9 cellular contexts compared by ENCODE assay signal in genomic region chr17:81863833-81864768, GRCh38. TPM values are rescaled to one million over a fixed set of nuclear protein-coding genes. Genes with fewer than 3 reads are reported as not detected.
DNase-seq lines count a peak whose midpoint lies in the region; ATAC-seq and TF ChIP-seq lines count a peak whose summit lies in the region.
"Had no signal": no experiment of that assay in that cellular context is flagged by ENCODE, and none has a peak within 500 bp of the region (broad histone marks: within the 10 kb centered on the region; RNA-seq: fewer than 3 reads in every experiment).

No MANE protein-coding gene starts in this region.

- no peak for ATAC-seq in activated T-cell treated with anti-CD3 and anti-CD28 coated beads, Interleukin-2, amount 50 U/mL, for 72 hours (replicated peaks in 1 of 2)
- no peak for ATAC-seq in stimulated activated effector memory CD8-positive, alpha-beta T cell treated with anti-CD3 and anti-CD28 coated beads, Interleukin-12 subunit alpha, Interleukin-12 subunit beta, amount 100 ng/mL, for 72 hours
- no peak for ATAC-seq in HG03442 (IDR thresholded peaks at IDR 0.05; ENCODE audit: unreplicated experiment)

- intact Hi-C loops in esophagus squamous epithelium (cut with DNase I) = no loop called here
- intact Hi-C loops in lower leg skin (cut with DNase I; ENCODE audit: low total_unique reads) = no loop called here

- H3K9me3 Mint-ChIP-seq in activated T-cell treated with anti-CD3 and anti-CD28 coated beads, Interleukin-2, amount 50 U/mL, for 72 hours = no peaks in the 10 kb centered on the region
- no peaks in the 10 kb centered on the region for H3K9me3 Mint-ChIP-seq in stimulated activated effector memory CD8-positive, alpha-beta T cell treated with anti-CD3 and anti-CD28 coated beads, Interleukin-12 subunit alpha, Interleukin-12 subunit beta, amount 100 ng/mL, for 72 hours
- H3K9me3 Mint-ChIP-seq: activated T-helper 2 cell treated with anti-CD3 and anti-CD28 coated beads, Interferon-gamma antibody, Interleukin-2, Interleukin-4, amounts not matched to agents 10 μg/mL and 5 μg/mL and 100 μg/mL, durations not matched to agents 14 hours and 24 hours and 36 hours had no signal

- TF ChIP-seq POLR2A in esophagus squamous epithelium (IDR thresholded peaks at IDR 0.05) = no peak
- TF ChIP-seq POLR2A in lower leg skin (IDR thresholded peaks at IDR 0.05) = no peak

- peaks cover 49% of the 10 kb centered on the region for H3K4me1 Mint-ChIP-seq in activated T-cell treated with anti-CD3 and anti-CD28 coated beads, Interleukin-2, amount 50 U/mL, for 72 hours (ENCODE audit: low read depth)
- H3K4me1 Mint-ChIP-seq in stimulated activated effector memory CD8-positive, alpha-beta T cell treated with anti-CD3 and anti-CD28 coated beads, Interleukin-12 subunit alpha, Interleukin-12 subunit beta, amount 100 ng/mL, for 72 hours = peaks cover 71% of the 10 kb centered on the region

- peaks cover 25% of the 10 kb centered on the region for H3K36me3 ChIP-seq in SK-N-MC (ENCODE audit: insufficient read depth, low read length)
- H3K36me3 ChIP-seq in esophagus squamous epithelium = peaks cover 11 to 44% (median 16%) of the 10 kb centered on the region in 3 donors

- no peaks in the 10 kb centered on the region for H3K27me3 Mint-ChIP-seq in activated T-cell treated with anti-CD3 and anti-CD28 coated beads, Interleukin-2, amount 50 U/mL, for 72 hours (ENCODE audit: low read depth)

- H3K36me3 Mint-ChIP-seq in activated T-cell treated with anti-CD3 and anti-CD28 coated beads, Interleukin-2, amount 50 U/mL, for 72 hours (ENCODE audit: insufficient read depth in 2 of 2) = peaks cover 13 to 16% of the 10 kb centered on the region in 2 donors
- H3K36me3 Mint-ChIP-seq in stimulated activated effector memory CD8-positive, alpha-beta T cell treated with anti-CD3 and anti-CD28 coated beads, Interleukin-12 subunit alpha, Interleukin-12 subunit beta, amount 100 ng/mL, for 72 hours = peaks cover 94% of the 10 kb centered on the region

- WGBS in esophagus squamous epithelium, 2 donors = 54 to 77% methylated on average over 2 to 4 of the region's 9 CpGs
- WGBS in lower leg skin, 2 donors = 72 to 86% methylated on average over 9 of the region's 9 CpGs

- no peak overlapping the region for H3K4me3 ChIP-seq in SK-N-MC
- no peak overlapping the region for H3K4me3 ChIP-seq in esophagus squamous epithelium
- H3K4me3 ChIP-seq in lower leg skin (ENCODE audit: low read depth, poor library complexity, severe bottlenecking) = no peak overlapping the region

- H3K9me3 ChIP-seq in SK-N-MC (ENCODE audit: low read depth, low read length) = no peaks in the 10 kb centered on the region
- no peaks in the 10 kb centered on the region for H3K9me3 ChIP-seq in esophagus squamous epithelium

- peaks cover 36 to 85% (median 46%) of the 10 kb centered on the region in 3 donors for H3K4me1 ChIP-seq in esophagus squamous epithelium

- H3K27me3 ChIP-seq in esophagus squamous epithelium = no peaks in the 10 kb centered on the region

- no peak for TF ChIP-seq CTCF in esophagus squamous epithelium (IDR thresholded peaks at IDR 0.05)
- TF ChIP-seq CTCF in lower leg skin (IDR thresholded peaks at IDR 0.05) = no peak

- peak overlapping the region in 1 of 2 donors; percentile 90 for H3K4me3 Mint-ChIP-seq in activated T-cell treated with anti-CD3 and anti-CD28 coated beads, Interleukin-2, amount 50 U/mL, for 72 hours
- peak overlapping the region; percentile 87 for H3K4me3 Mint-ChIP-seq in stimulated activated effector memory CD8-positive, alpha-beta T cell treated with anti-CD3 and anti-CD28 coated beads, Interleukin-12 subunit alpha, Interleukin-12 subunit beta, amount 100 ng/mL, for 72 hours

- H3K27ac ChIP-seq in SK-N-MC = 0 out of 2 replicates have a peak overlapping the region, but pooled peaks have one; percentile 42
- peak overlapping the region in 3 of 4 donors; percentile 11 to 57 (median 45) for H3K27ac ChIP-seq in esophagus squamous epithelium

- H3K9ac ChIP-seq in SK-N-MC (ENCODE audit: insufficient read length) = no peak overlapping the region

- H3K27ac Mint-ChIP-seq in activated T-cell treated with anti-CD3 and anti-CD28 coated beads, Interleukin-2, amount 50 U/mL, for 72 hours = peak overlapping the region; percentile 97
- H3K27ac Mint-ChIP-seq in stimulated activated effector memory CD8-positive, alpha-beta T cell treated with anti-CD3 and anti-CD28 coated beads, Interleukin-12 subunit alpha, Interleukin-12 subunit beta, amount 100 ng/mL, for 72 hours = peak overlapping the region; percentile 96

- DNase-seq in activated T-cell treated with anti-CD3 and anti-CD28 coated beads, Interleukin-2, amount 50 U/mL, for 72 hours = no peak
- no peak for DNase-seq in activated T-cell treated with anti-CD3 and anti-CD28 coated beads, Interleukin-2, amount 50 U/mL, for 1 hour
- no peak for DNase-seq in SK-N-MC (ENCODE audit: low read depth, low spot score)
- no peak for DNase-seq in esophagus squamous epithelium (lab: John Stamatoyannopoulos, UW)
- no peak for DNase-seq in stimulated activated effector memory CD8-positive, alpha-beta T cell treated with anti-CD3 and anti-CD28 coated beads, Interleukin-12 subunit alpha, Interleukin-12 subunit beta, amount 100 ng/mL, for 72 hours (ENCODE audit: low spot score in 2 of 2)
- no peak for DNase-seq in lower leg skin (ENCODE audit: low spot score in 2 of 2)
- DNase-seq in stimulated activated CD4-positive, alpha-beta T cell treated with anti-CD3 and anti-CD28 coated beads, Interleukin-2, amount 100 ng/mL, for 24 hours = no peak

RNA-seq across cellular contexts. Expression of gene P4HB, which starts 3.8 kb away (rescaled TPM):
- 100 to 1,000 TPM; 430 to 436 TPM for total RNA-seq in activated T-cell treated with anti-CD3 and anti-CD28 coated beads, Interleukin-2, amount 50 U/mL, for 72 hours
- 1,000 to 10,000 TPM in 3 of 4 donors, 100 to 1,000 TPM in 1; 459 to 2,191 (median 1,569) TPM for total RNA-seq in esophagus squamous epithelium
- total RNA-seq in lower leg skin = 100 to 1,000 TPM; 685 to 999 (median 839) TPM

RNA-seq across cellular contexts. Expression of gene ARHGDIA, which starts 7.0 kb away (rescaled TPM):
- total RNA-seq in activated T-cell treated with anti-CD3 and anti-CD28 coated beads, Interleukin-2, amount 50 U/mL, for 72 hours = 100 to 1,000 TPM; 369 to 410 TPM
- total RNA-seq in esophagus squamous epithelium = 100 to 1,000 TPM; 166 to 239 (median 176) TPM
- 100 to 1,000 TPM; 144 to 280 (median 201) TPM for total RNA-seq in lower leg skin

RNA-seq across cellular contexts. Expression of gene ALYREF, which starts 27.3 kb away (rescaled TPM):
- 100 to 1,000 TPM in 1 of 2 donors, 10 to 100 TPM in 1; 95.9 to 122 TPM for total RNA-seq in activated T-cell treated with anti-CD3 and anti-CD28 coated beads, Interleukin-2, amount 50 U/mL, for 72 hours
- total RNA-seq in esophagus squamous epithelium (100 to 1,000 TPM in 2 of 4 donors, 10 to 100 TPM in 2; 75.3 to 133 (median 95.0) TPM), lower leg skin (100 to 1,000 TPM in 1 of 4 donors, 10 to 100 TPM in 3; 69.4 to 116 (median 79.7) TPM)

RNA-seq across cellular contexts. Expression of gene ANAPC11, which starts 27.4 kb away (rescaled TPM):
- 100 to 1,000 TPM in 1 of 2 donors, 10 to 100 TPM in 1; 78.5 to 106 TPM for total RNA-seq in activated T-cell treated with anti-CD3 and anti-CD28 coated beads, Interleukin-2, amount 50 U/mL, for 72 hours
- total RNA-seq in esophagus squamous epithelium (100 to 1,000 TPM in 3 of 4 donors, 10 to 100 TPM in 1; 92.9 to 133 (median 104) TPM), lower leg skin (100 to 1,000 TPM in 2 of 4 donors, 10 to 100 TPM in 2; 92.3 to 152 (median 107) TPM)

RNA-seq across cellular contexts. Expression of gene PPP1R27, which starts 29.3 kb away (rescaled TPM):
- not detected for total RNA-seq in activated T-cell treated with anti-CD3 and anti-CD28 coated beads, Interleukin-2, amount 50 U/mL, for 72 hours
- total RNA-seq in esophagus squamous epithelium (not detected), lower leg skin (under 1 TPM in 1 of 4 donors, not detected in 3; 0.36 TPM)
- total RNA-seq: activated T-helper 2 cell treated with anti-CD3 and anti-CD28 coated beads, Interferon-gamma antibody, Interleukin-2, Interleukin-4, amounts not matched to agents 10 μg/mL and 5 μg/mL and 100 μg/mL, durations not matched to agents 14 hours and 24 hours and 36 hours had no signal
